In genomic region chr4:113327513-113327912, GRCh38 we compare ENCODE assay signal across 14 cellular contexts.
DNase-seq lines count a peak whose midpoint lies in the region; ATAC-seq and TF ChIP-seq lines count a peak whose summit lies in the region.
"Had no signal": no experiment of that assay in that cellular context is flagged by ENCODE, and none has a peak within 500 bp of the region (broad histone marks: within the 10 kb centered on the region; RNA-seq: fewer than 3 reads in every experiment).

No MANE protein-coding gene starts in this region.

- no peak overlapping the region for H3K9ac ChIP-seq in MM.1S (ENCODE audit: low read length)
- H3K9ac ChIP-seq: SK-N-SH had no signal

- peak; percentile 52 for ATAC-seq in HG02798 (IDR thresholded peaks at IDR 0.05; ENCODE audit: poor library complexity, unreplicated experiment)
- ATAC-seq in psoas muscle = peak; percentile 51 to 92 (median 80)
- ATAC-seq in GM21390 (IDR thresholded peaks at IDR 0.05; ENCODE audit: unreplicated experiment) = no peak
- ATAC-seq: activated CD8-positive, alpha-beta memory T cell treated with anti-CD3 and anti-CD28 coated beads, Interleukin-2, amount 10 ng/mL, durations not matched to agents 7 days and 5 days; naive thymus-derived CD8-positive, alpha-beta T cell; stimulated activated memory B cell treated with anti-CD40 and anti-IgM and Interleukin-4, amounts not matched to agents 10 μg/mL and 1 μg/mL and 100 μg/mL, for 72 hours had no signal

- H3K36me3 ChIP-seq in psoas muscle (ENCODE audit: insufficient read depth in 1 of 2, low read depth in 1 of 2) (peaks cover 0 to 25% of the 10 kb centered on the region in 2 donors), MM.1S (replicated peaks; ENCODE audit: insufficient read depth, low read length) (no peaks in the 10 kb centered on the region)

- H3K27me3 ChIP-seq in psoas muscle (ENCODE audit: insufficient read depth in 3 of 3, low read length in 2 of 3) (no peaks in the 10 kb centered on the region), MM.1S (replicated peaks; ENCODE audit: insufficient read depth, low read length) (no peaks in the 10 kb centered on the region)

- TF ChIP-seq CTCF in cardiac fibroblast (IDR thresholded peaks at IDR 0.05; ENCODE audit: low read depth, low read length) = no peak
- TF ChIP-seq CTCF in psoas muscle (IDR thresholded peaks at IDR 0.05) = no peak
- TF ChIP-seq CTCF in MM.1S (IDR thresholded peaks at IDR 0.05; ENCODE audit: low read length) = no peak

- H3F3A ChIP-seq in MM.1S (ENCODE audit: insufficient read depth, low read length) = no peaks in the 10 kb centered on the region

- no peaks in the 10 kb centered on the region for H4K20me1 ChIP-seq in MM.1S (ENCODE audit: insufficient read depth, low read length)

- H3K4me3 ChIP-seq in cardiac fibroblast (replicated peaks in 1 of 2; ENCODE audit: low read depth in 2 of 2, low read length in 2 of 2) (no peak overlapping the region), psoas muscle (no peak overlapping the region), MM.1S (ENCODE audit: low read length) (no peak overlapping the region)

- intact Hi-C loops in psoas muscle (cut with DNase I) = no loop called here

- DNase-seq in EL = peak; percentile 21
- DNase-seq in cardiac fibroblast (ENCODE audit: low read depth in 2 of 2) = peak; percentile 16 to 37
- no peak for DNase-seq in psoas muscle
- no peak for DNase-seq in T1000 (lab: John Stamatoyannopoulos, UW)
- no peak for DNase-seq in MM.1S
- DNase-seq: activated CD8-positive, alpha-beta memory T cell treated with anti-CD3 and anti-CD28 coated beads, Interleukin-2, amount 10 ng/mL, durations not matched to agents 7 days and 5 days; naive thymus-derived CD8-positive, alpha-beta T cell; NCI-H146; SK-N-SH; stimulated activated CD4-positive, alpha-beta T cell treated with anti-CD3 and anti-CD28 coated beads, Interleukin-4, amount 100 ng/mL, for 24 hours had no signal

- 61 to 84% (median 70%) methylated on average over 3 of the region's 3 CpGs for WGBS in psoas muscle, 3 donors

- no peaks in the 10 kb centered on the region for H3K9me2 ChIP-seq in MM.1S (replicated peaks; ENCODE audit: insufficient read depth, low read length)
- H3K9me2 ChIP-seq: SK-N-SH had no signal

- H3K4me2 ChIP-seq in MM.1S (ENCODE audit: low read depth, low read length) = no peak overlapping the region
- H3K4me2 ChIP-seq: SK-N-SH had no signal

- H3K27ac ChIP-seq in psoas muscle = no peak overlapping the region
- H3K27ac ChIP-seq in MM.1S (ENCODE audit: low read length) = no peak overlapping the region
- H3K27ac ChIP-seq: VCaP had no signal

- H3K79me2 ChIP-seq in MM.1S (ENCODE audit: low read length) = no peaks in the 10 kb centered on the region

- no peak overlapping the region for H2AFZ ChIP-seq in MM.1S (ENCODE audit: low read length)

- no peaks in the 10 kb centered on the region for H3K4me1 ChIP-seq in psoas muscle
- H3K4me1 ChIP-seq in MM.1S (ENCODE audit: low read length) = no peaks in the 10 kb centered on the region

- H3K9me3 ChIP-seq in psoas muscle (no peaks in the 10 kb centered on the region), MM.1S (replicated peaks; ENCODE audit: insufficient read depth, low read length) (no peaks in the 10 kb centered on the region)
- H3K9me3 ChIP-seq: SK-N-SH had no signal

Comparison
In these comparisons a context has a peak if more than half of its experiments do, and no peak if none do; other contexts are left out.
1. DNase-seq: peak in EL (single experiment) and cardiac fibroblast (2 of 2); none in psoas muscle (0 of 2), T1000 (single experiment) and MM.1S (single experiment).